19 cellular contexts compared by ENCODE assay signal in the genomic region with DNA sequence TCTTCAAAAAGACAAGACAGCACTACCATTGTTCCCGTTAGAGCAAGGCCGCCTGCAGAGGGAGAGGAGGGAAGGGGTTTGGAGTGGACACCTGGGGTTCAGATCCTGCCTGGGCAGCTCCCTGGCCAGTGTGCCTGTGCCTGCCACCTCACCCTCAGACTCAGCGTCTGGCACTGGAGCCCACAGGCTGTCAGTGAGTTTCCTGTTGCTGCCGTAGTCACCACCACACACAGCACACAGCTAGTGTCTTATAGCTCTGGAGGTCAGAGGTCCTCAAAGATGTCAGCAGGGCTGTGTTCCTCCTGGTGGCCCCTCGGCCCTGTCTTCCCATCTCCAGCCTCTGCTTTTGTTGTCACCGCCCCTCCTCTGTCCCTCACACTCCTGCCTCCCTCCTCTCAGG.
"Had no signal": no experiment of that assay in that cellular context is flagged by ENCODE, and none has a peak within 500 bp of the region (broad histone marks: within the 10 kb centered on the region; RNA-seq: fewer than 3 reads in every experiment).

No MANE protein-coding gene starts in this region.

- ATAC-seq: activated CD8-positive, alpha-beta T cell treated with anti-CD3 and anti-CD28 coated beads, Interleukin-2, amount 10 ng/mL, durations not matched to agents 7 days and 5 days; stimulated activated naive CD8-positive, alpha-beta T cell treated with anti-CD3 and anti-CD28 coated beads, Interleukin-15, amount 100 ng/mL, for 72 hours; T-cell had no signal

- H3K4me3 ChIP-seq: prostate gland, right atrium auricular region, suprapubic skin, transverse colon, uterus had no signal

- H3K36me3 ChIP-seq: uterus had no signal

- H3K27me3 ChIP-seq: right atrium auricular region, suprapubic skin, transverse colon, uterus had no signal

- H3K27ac ChIP-seq: prostate gland, right atrium auricular region, suprapubic skin, transverse colon, uterus had no signal

- H3K4me1 ChIP-seq: prostate gland, right atrium auricular region, suprapubic skin, transverse colon, uterus had no signal

- H3K9me3 ChIP-seq: prostate gland, right atrium auricular region, suprapubic skin, transverse colon, uterus had no signal

- DNase-seq: activated CD4-positive, alpha-beta T cell treated with anti-CD3 and anti-CD28 coated beads, Interleukin-2, amount 10 ng/mL, durations not matched to agents 24 days and 14 days; activated CD8-positive, alpha-beta T cell treated with anti-CD3 and anti-CD28 coated beads, Interleukin-2, amount 10 ng/mL, durations not matched to agents 7 days and 5 days; activated naive CD4-positive, alpha-beta T cell treated with Interleukin-2 at 50 U/mL for 16 hours; activated naive CD8-positive, alpha-beta T cell treated with anti-CD3 and anti-CD28 coated beads, Interleukin-2, amount 10 ng/mL, durations not matched to agents 7 days and 5 days; activated T-cell treated with anti-CD3 and anti-CD28 coated beads, Interleukin-2, amount 50 U/mL, for 24 hours; amygdala; erythroblast; foreskin melanocyte; kidney glomerular epithelial cell; mesenchymal stem cell; stimulated activated CD4-positive, alpha-beta T cell treated with anti-CD3 and anti-CD28 coated beads, Interleukin-12 subunit alpha, Interleukin-12 subunit beta, amount 100 ng/mL, for 4 hours; stimulated activated CD4-positive, alpha-beta T cell treated with anti-CD3 and anti-CD28 coated beads, Interleukin-1b, Interleukin-23, amount 100 ng/mL, for 48 hours; stimulated activated naive CD8-positive, alpha-beta T cell treated with anti-CD3 and anti-CD28 coated beads, Interleukin-15, amount 100 ng/mL, for 72 hours; T-cell; transverse colon; uterus had no signal
